ENCODE assay signal across 9 cellular contexts in genomic region chr14:35533357-35534129, GRCh38. TPM values are rescaled to one million over a fixed set of nuclear protein-coding genes. Genes with fewer than 3 reads are reported as not detected.
DNase-seq lines count a peak whose midpoint lies in the region; ATAC-seq and TF ChIP-seq lines count a peak whose summit lies in the region.
"Had no signal": no experiment of that assay in that cellular context is flagged by ENCODE, and none has a peak within 500 bp of the region (broad histone marks: within the 10 kb centered on the region; RNA-seq: fewer than 3 reads in every experiment).

No MANE protein-coding gene starts in this region.

- H3K9me3 ChIP-seq in NT2/D1 (ENCODE audit: insufficient read depth, low read length) (no peaks in the 10 kb centered on the region), neuronal stem cell (replicated peaks in 1 of 2; ENCODE audit: control insufficient read depth in 2 of 2, insufficient read depth in 1 of 2, low read depth in 1 of 2, low read length in 2 of 2) (peaks cover 0 to 3% of the 10 kb centered on the region in 2 donors), thymus (ENCODE audit: control insufficient read depth) (no peaks in the 10 kb centered on the region)

- H3K4me3 Mint-ChIP-seq in activated T-helper 17 cell treated with anti-CD3 and anti-CD28 coated beads, Interleukin-2, amount 50 U/mL, for 72 hours: peak overlapping the region; percentile 61

- peak overlapping the region; percentile 99 for H2AFZ ChIP-seq in neuronal stem cell (ENCODE audit: low read length)

- ATAC-seq in GM19468 (IDR thresholded peaks at IDR 0.05; ENCODE audit: extremely low read depth, unreplicated experiment): peak; percentile 30
- peak; percentile 87 for ATAC-seq in activated T-helper 17 cell treated with anti-CD3 and anti-CD28 coated beads, Interleukin-2, amount 50 U/mL, for 72 hours (replicated peaks)

- H4K8ac ChIP-seq in neuronal stem cell (ENCODE audit: low read depth, low read length): no peak overlapping the region

- peaks cover 2% of the 10 kb centered on the region for H3K79me1 ChIP-seq in neuronal stem cell (ENCODE audit: low read depth, low read length)

- no peak overlapping the region for H4K91ac ChIP-seq in neuronal stem cell (ENCODE audit: low read depth, low read length, poor library complexity)

- TF ChIP-seq CTCF in HL-60 (IDR thresholded peaks at IDR 0.05; ENCODE audit: insufficient read depth, low read length): no peak
- TF ChIP-seq CTCF in foreskin fibroblast (IDR thresholded peaks at IDR 0.05; ENCODE audit: low read depth, low read length): no peak

- H3K4me3 ChIP-seq in HL-60 (replicated peaks; ENCODE audit: insufficient read depth, low read length) (peak overlapping the region; percentile 59), NT2/D1 (ENCODE audit: insufficient read length, low read depth) (peak overlapping the region; percentile 58), foreskin fibroblast (ENCODE audit: low read depth in 1 of 2, low read length in 2 of 2) (peak overlapping the region; percentile 54 to 58), neuronal stem cell (ENCODE audit: low read length in 2 of 2) (peak overlapping the region; percentile 56 to 88), thymus (ENCODE audit: low read length) (peak overlapping the region; percentile 67)

- H2BK120ac ChIP-seq in neuronal stem cell (ENCODE audit: low read depth, low read length): no peak overlapping the region

- H3K9me3 Mint-ChIP-seq in activated T-helper 17 cell treated with anti-CD3 and anti-CD28 coated beads, Interleukin-2, amount 50 U/mL, for 72 hours: no peaks in the 10 kb centered on the region

- no peak overlapping the region for H3K27ac Mint-ChIP-seq in activated T-helper 17 cell treated with anti-CD3 and anti-CD28 coated beads, Interleukin-2, amount 50 U/mL, for 72 hours

- no peak overlapping the region for H3K4ac ChIP-seq in neuronal stem cell (ENCODE audit: low read length)

- H3K36me3 ChIP-seq in NT2/D1 (ENCODE audit: insufficient read depth, insufficient read length, low read length) (no peaks in the 10 kb centered on the region), neuronal stem cell (replicated peaks in 1 of 2; ENCODE audit: control insufficient read depth in 2 of 2, insufficient read depth in 2 of 2, low read length in 2 of 2) (no peaks in the 10 kb centered on the region), thymus (ENCODE audit: control insufficient read depth, insufficient read depth) (no peaks in the 10 kb centered on the region)

- H3K27me3 Mint-ChIP-seq in activated T-helper 17 cell treated with anti-CD3 and anti-CD28 coated beads, Interleukin-2, amount 50 U/mL, for 72 hours: peaks cover 50% of the 10 kb centered on the region

- H2AK5ac ChIP-seq in neuronal stem cell (ENCODE audit: low read depth, low read length): no peak overlapping the region

- H3K36me3 Mint-ChIP-seq in activated T-helper 17 cell treated with anti-CD3 and anti-CD28 coated beads, Interleukin-2, amount 50 U/mL, for 72 hours (ENCODE audit: low read depth): peaks cover 15% of the 10 kb centered on the region

- H3K23ac ChIP-seq in neuronal stem cell (ENCODE audit: low read depth, low read length, poor library complexity): peak overlapping the region; percentile 34

- H3K14ac ChIP-seq in neuronal stem cell (ENCODE audit: low read length): no peak overlapping the region

- no peak overlapping the region for H2BK5ac ChIP-seq in neuronal stem cell (ENCODE audit: low read length)

- peak; percentile 95 for DNase-seq in COLO668 (lab: John Stamatoyannopoulos, UW; ENCODE audit: unreplicated experiment)
- DNase-seq in HL-60 (ENCODE audit: low read depth in 1 of 2, low spot score in 1 of 2): peak in 1 of 2 experiments; percentile 54
- peak; percentile 52 for DNase-seq in NT2/D1 (ENCODE audit: low read depth, low spot score)
- DNase-seq in foreskin fibroblast: peak; percentile 40 to 80
- DNase-seq in neuronal stem cell (ENCODE audit: low spot score): peak; percentile 83

- peaks cover 6% of the 10 kb centered on the region for H3K4me1 ChIP-seq in NT2/D1 (ENCODE audit: insufficient read depth, insufficient read length)
- peaks cover 7 to 12% of the 10 kb centered on the region in 2 donors for H3K4me1 ChIP-seq in neuronal stem cell (ENCODE audit: control insufficient read depth in 2 of 2, insufficient read depth in 1 of 2, low read depth in 1 of 2, low read length in 2 of 2)
- H3K4me1 ChIP-seq in thymus (ENCODE audit: control insufficient read depth, insufficient read depth, low read length): peaks cover 12% of the 10 kb centered on the region

- peak overlapping the region; percentile 80 for H3K18ac ChIP-seq in neuronal stem cell (ENCODE audit: low read length)

- peak overlapping the region; percentile 72 for H3K9ac ChIP-seq in NT2/D1 (ENCODE audit: insufficient read length, low read depth)
- H3K9ac ChIP-seq in neuronal stem cell (ENCODE audit: low read depth, low read length, poor library complexity): peak overlapping the region; percentile 60

- H3K27ac ChIP-seq in HL-60 (replicated peaks): no peak overlapping the region
- H3K27ac ChIP-seq in neuronal stem cell (replicated peaks; ENCODE audit: low read length): no peak overlapping the region
- no peak overlapping the region for H3K27ac ChIP-seq in thymus (ENCODE audit: low read depth)

- peak overlapping the region; percentile 94 for H3K4me2 ChIP-seq in neuronal stem cell (ENCODE audit: insufficient read depth, low read length, poor library complexity, severe bottlenecking)

- H3K27me3 ChIP-seq in HL-60 (ENCODE audit: insufficient read depth, poor library complexity, severe bottlenecking) (peaks cover 35% of the 10 kb centered on the region), NT2/D1 (ENCODE audit: insufficient read depth, insufficient read length) (peaks cover 90% of the 10 kb centered on the region), neuronal stem cell (ENCODE audit: control insufficient read depth in 3 of 3, insufficient read depth in 3 of 3, low read depth in 1 of 3, low read length in 3 of 3) (peaks cover 13 to 84% (median 44%) of the 10 kb centered on the region in 3 experiments), thymus (ENCODE audit: control insufficient read depth, insufficient read depth) (peaks cover 49% of the 10 kb centered on the region)

- no peak overlapping the region for H2BK12ac ChIP-seq in neuronal stem cell (ENCODE audit: low read length)

- WGBS in neuronal stem cell (ENCODE audit: extremely low coverage in 2 of 2, insufficient read length in 2 of 2, insufficient replicate concordance in 1 of 2), 2 donors: no CpG with 5 or more reads among the region's 95 CpGs
- under 1% methylated on average over 95 of the region's 95 CpGs for WGBS in thymus

- peaks cover 6% of the 10 kb centered on the region for H3K4me1 Mint-ChIP-seq in activated T-helper 17 cell treated with anti-CD3 and anti-CD28 coated beads, Interleukin-2, amount 50 U/mL, for 72 hours

- H2BK15ac ChIP-seq in neuronal stem cell (ENCODE audit: low read length): no peak overlapping the region

RNA-seq across cellular contexts. Expression of gene INSM2, which starts 0.4 kb away (rescaled TPM):
- not detected for total RNA-seq in activated T-helper 17 cell treated with anti-CD3 and anti-CD28 coated beads, Interleukin-2, amount 50 U/mL, for 72 hours
- 0.07 TPM for polyA plus RNA-seq in neuronal stem cell (2013, experiment 1 of 2)
- 0.06 TPM for polyA plus RNA-seq in neuronal stem cell (2013, experiment 2 of 2)
- polyA plus RNA-seq in thymus: 0.21 TPM
- total RNA-seq: T-helper 1 cell treated with Interleukin-12 subunit alpha and Interleukin-12 subunit beta and Interleukin-4 antibody, amounts not matched to agents 30 ng/mL and 1 ng/mL, for 36 hours had no signal
